Comparison of ENCODE assay signal across 8 cellular contexts in genomic region chr12:16605666-16606116, GRCh38. TPM values are rescaled to one million over a fixed set of nuclear protein-coding genes. Genes with fewer than 3 reads are reported as not detected.
DNase-seq lines count a peak whose midpoint lies in the region; ATAC-seq and TF ChIP-seq lines count a peak whose summit lies in the region.

No MANE protein-coding gene starts in this region.

- no peak overlapping the region for H3K27ac ChIP-seq in GM23248

- in situ Hi-C loops in GM23248 (cut with MboI) = no loop called here

- no peaks in the 10 kb centered on the region for H4K20me1 ChIP-seq in GM23248 (ENCODE audit: insufficient read depth)

- peaks cover 76% of the 10 kb centered on the region for H3K4me1 Mint-ChIP-seq in nephron progenitor cell

- H3K4me3 ChIP-seq in GM23248 = peak overlapping the region; percentile 83
- peak overlapping the region; percentile 64 for H3K4me3 ChIP-seq in epithelial cell of esophagus (ENCODE audit: low read length)

- H3K9ac ChIP-seq in GM23248 = peak overlapping the region; percentile 53

- ATAC-seq in GM19397 (IDR thresholded peaks at IDR 0.05; ENCODE audit: unreplicated experiment) (no peak), HG03457 (IDR thresholded peaks at IDR 0.05; ENCODE audit: unreplicated experiment) (no peak)

- peak overlapping the region; percentile 99 for H3K4me2 ChIP-seq in GM23248 (ENCODE audit: unreplicated experiment)

- no peaks in the 10 kb centered on the region for H3K36me3 ChIP-seq in GM23248 (ENCODE audit: low read depth)

- no peak for TF ChIP-seq CTCF in epithelial cell of esophagus (IDR thresholded peaks at IDR 0.05; ENCODE audit: insufficient read depth, low read depth, low read length, missing control alignments)
- no peak for TF ChIP-seq CTCF in nephron progenitor cell (IDR thresholded peaks at IDR 0.05)

- no peaks in the 10 kb centered on the region for H3K9me3 ChIP-seq in GM23248 (ENCODE audit: low read depth)

- peak overlapping the region; percentile 90 for H2AFZ ChIP-seq in GM23248

- H3K4me1 ChIP-seq in GM23248 (ENCODE audit: insufficient read depth) = 0 out of 2 replicates have a peak, but pooled peaks cover 5% of the 10 kb centered on the region

- no peaks in the 10 kb centered on the region for H3K9me3 Mint-ChIP-seq in nephron progenitor cell

- 0 out of 2 replicates have a peak, but pooled peaks cover 5% of the 10 kb centered on the region for H3F3A ChIP-seq in GM23248 (ENCODE audit: insufficient read depth)

- H3K4me3 Mint-ChIP-seq in nephron progenitor cell = peak overlapping the region; percentile 92

- DNase-seq in GM23248 = peak; percentile 50
- peak; percentile 82 for DNase-seq in NCI-H510A treated with DMSO at 0.1 percent for 48 hours (lab: John Stamatoyannopoulos, UW)
- DNase-seq in epithelial cell of esophagus (ENCODE audit: low read depth) = peak; percentile 43
- peak; percentile 12 for DNase-seq in nephron progenitor cell
- no peak for DNase-seq in dermis blood vessel endothelial cell
- DNase-seq in activated CD4-positive, alpha-beta T cell treated with anti-CD3 and anti-CD28 coated beads for 4 hours = no peak

- H3K27ac Mint-ChIP-seq in nephron progenitor cell = no peak overlapping the region

- 1 to 2% methylated on average over 23 of the region's 23 CpGs for WGBS in GM23248 (ENCODE audit: low coverage in 1 of 2, low lambda C conversion rate in 2 of 2, missing lambda C conversion rate in 2 of 2), 2 experiments

- H3K79me2 ChIP-seq in GM23248 (ENCODE audit: insufficient read depth) = no peaks in the 10 kb centered on the region

- no peaks in the 10 kb centered on the region for H3K9me2 ChIP-seq in GM23248 (ENCODE audit: insufficient read depth)

- H3K27me3 Mint-ChIP-seq in nephron progenitor cell (ENCODE audit: low read depth, poor library complexity) = peaks cover 67% of the 10 kb centered on the region

- no peaks in the 10 kb centered on the region for H3K36me3 Mint-ChIP-seq in nephron progenitor cell (ENCODE audit: low read depth)

- no peaks in the 10 kb centered on the region for H3K27me3 ChIP-seq in GM23248 (replicated peaks; ENCODE audit: insufficient read depth)

RNA-seq across cellular contexts. Expression of gene LMO3, which starts 0.3 kb away (rescaled TPM):
- total RNA-seq in GM23248 (2014; rRNA removed; shearing (Covaris generic)) = not detected in 2 replicates
- 0.27 and 0.38 TPM in 2 replicates for polyA plus RNA-seq in GM23248 (2016; fragmentation: Nextera tagmentation; extraction: Ambion mirVana)
- total RNA-seq in dermis blood vessel endothelial cell = not detected in 2 replicates

Comparison
In these comparisons a context has a peak if more than half of its experiments do, and no peak if none do; other contexts are left out.
1. DNase-seq: peak in GM23248 (single experiment), NCI-H510A treated with DMSO at 0.1 percent for 48 hours (single experiment), epithelial cell of esophagus (single experiment) and nephron progenitor cell (single experiment); none in dermis blood vessel endothelial cell (single experiment) and activated CD4-positive, alpha-beta T cell treated with anti-CD3 and anti-CD28 coated beads for 4 hours (0 of 2).